Comparison of ENCODE assay signal across 24 cellular contexts in the genomic region with DNA sequence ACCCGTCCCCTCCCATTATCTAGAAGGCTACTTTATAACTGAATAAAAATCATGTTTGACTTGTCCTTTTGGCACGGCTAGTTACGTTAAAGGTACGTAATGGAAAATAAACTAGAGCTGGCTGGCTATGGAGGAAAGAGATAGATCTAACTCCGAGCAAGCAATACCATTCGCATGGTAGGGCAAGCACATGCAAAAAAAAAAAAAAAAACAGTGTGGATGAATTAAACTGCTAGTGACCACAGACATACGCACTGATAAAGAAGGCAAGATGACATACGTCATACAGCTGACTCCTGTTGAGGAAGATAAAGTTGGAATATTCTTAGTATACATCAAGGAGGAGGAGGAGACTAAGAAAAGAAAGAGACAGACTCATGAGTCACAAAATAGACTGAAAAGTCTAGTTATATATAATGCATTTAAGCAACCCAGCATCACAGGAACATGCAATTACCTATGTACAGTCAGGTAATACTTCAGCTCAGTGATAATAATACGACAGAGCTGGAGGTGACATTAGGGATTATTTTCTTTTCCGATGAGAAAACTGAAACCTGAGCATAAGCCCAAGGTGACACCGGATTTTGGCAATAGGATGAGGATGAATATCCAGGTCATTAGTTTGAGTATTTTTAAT. TPM values are rescaled to one million over a fixed set of nuclear protein-coding genes. Genes with fewer than 3 reads are reported as not detected.
DNase-seq lines count a peak whose midpoint lies in the region; ATAC-seq and TF ChIP-seq lines count a peak whose summit lies in the region.
"Had no signal": no experiment of that assay in that cellular context is flagged by ENCODE, and none has a peak within 500 bp of the region (broad histone marks: within the 10 kb centered on the region; RNA-seq: fewer than 3 reads in every experiment).

No MANE protein-coding gene starts in this region.

- no peak overlapping the region for H3K4me3 ChIP-seq in adrenal gland
- no peak overlapping the region for H3K4me3 ChIP-seq in fibroblast of lung (replicated peaks in 1 of 4; ENCODE audit: control extremely low read depth in 1 of 4, insufficient read depth in 1 of 4, low read depth in 3 of 4, low read length in 4 of 4)
- H3K4me3 ChIP-seq: heart right ventricle, testis, vagina had no signal

- no peak overlapping the region for H3K4me2 ChIP-seq in fibroblast of lung (ENCODE audit: extremely low read depth, insufficient read depth, low read length)
- H3K4me2 ChIP-seq: SK-N-SH had no signal

- no peak for ATAC-seq in GM21447 (IDR thresholded peaks at IDR 0.05; ENCODE audit: unreplicated experiment)
- ATAC-seq: activated T-helper 17 cell treated with anti-CD3 and anti-CD28 coated beads, Interleukin-2, amount 50 U/mL, for 72 hours; heart right ventricle; naive thymus-derived CD8-positive, alpha-beta T cell; right cardiac atrium; stimulated activated memory B cell treated with anti-CD40 and anti-IgM and Interleukin-4, amounts not matched to agents 10 μg/mL and 1 μg/mL and 100 μg/mL, for 72 hours had no signal

- no peaks in the 10 kb centered on the region for H4K20me1 ChIP-seq in fibroblast of lung (ENCODE audit: control insufficient read depth, extremely low read depth, insufficient read depth, low read length)

- H3K27me3 ChIP-seq in adrenal gland (no peaks in the 10 kb centered on the region), fibroblast of lung (ENCODE audit: control insufficient read depth, insufficient read depth, low read length) (no peaks in the 10 kb centered on the region)
- H3K27me3 ChIP-seq: heart right ventricle, testis, vagina had no signal

- peak in 56 of 76 experiments; percentile 1 to 95 (median 74) for DNase-seq in HUDEP-2 (lab: John Stamatoyannopoulos, UW; ENCODE audit: unreplicated experiment in 76 of 76)
- peak in 1 of 7 donors; percentile 17 for DNase-seq in adrenal gland
- DNase-seq in fibroblast of lung (ENCODE audit: low read depth in 2 of 2) = peak; percentile 27 to 69
- DNase-seq in putamen (ENCODE audit: low spot score) = peak; percentile 34
- DNase-seq in dermis blood vessel endothelial cell = no peak
- no peak for DNase-seq in retina
- no peak for DNase-seq in NCI-H2171 (lab: John Stamatoyannopoulos, UW)
- DNase-seq: foreskin fibroblast; H7; heart right ventricle; naive thymus-derived CD8-positive, alpha-beta T cell; NCI-H1105; NCI-H2029; NCI-H226; NCI-H748 treated with DMSO at 0.1 percent for 48 hours; right cardiac atrium; SK-N-SH; stimulated activated CD4-positive, alpha-beta T cell treated with anti-CD3 and anti-CD28 coated beads, Interleukin-4, amount 100 ng/mL, for 1 hour; T-helper 2 cell; testis had no signal

- peaks cover 25% of the 10 kb centered on the region for H3K79me2 ChIP-seq in fibroblast of lung (ENCODE audit: control insufficient read depth, insufficient read depth, low read length)

- H3K4me1 ChIP-seq in adrenal gland (replicated peaks in 1 of 2) (peaks cover 9 to 10% of the 10 kb centered on the region in 2 donors), fibroblast of lung (ENCODE audit: control insufficient read depth, extremely low read depth, insufficient read depth, low read length) (peaks cover 2% of the 10 kb centered on the region)
- H3K4me1 ChIP-seq: testis, vagina had no signal

- TF ChIP-seq POLR2A in adrenal gland (IDR thresholded peaks at IDR 0.05) = no peak

- H3K9ac ChIP-seq in fibroblast of lung (ENCODE audit: insufficient read depth, low read length) = no peak overlapping the region
- H3K9ac ChIP-seq: SK-N-SH had no signal

- 61 to 78% (median 67%) methylated on average over 11 of the region's 11 CpGs for WGBS in adrenal gland, 4 donors

- H3K9me3 ChIP-seq in adrenal gland (replicated peaks in 1 of 3) (peaks cover 0 to 3% (median 0%) of the 10 kb centered on the region in 3 donors), fibroblast of lung (ENCODE audit: control insufficient read depth, insufficient read depth, low read depth, low read length) (no peaks in the 10 kb centered on the region)
- H3K9me3 ChIP-seq: SK-N-SH, testis, vagina had no signal

- no peak overlapping the region for H2AFZ ChIP-seq in fibroblast of lung (ENCODE audit: low read length)

- intact Hi-C loops in adrenal gland (cut with DNase I) = no loop called here

- H3K27ac ChIP-seq in adrenal gland = peak overlapping the region in 3 of 5 donors; percentile 4 to 38 (median 37)
- no peak overlapping the region for H3K27ac ChIP-seq in fibroblast of lung (ENCODE audit: insufficient read depth, low read length)
- H3K27ac ChIP-seq: heart right ventricle, testis, vagina had no signal

- H3K36me3 ChIP-seq in adrenal gland (replicated peaks in 1 of 2) = peaks cover 0 to 9% of the 10 kb centered on the region in 2 donors
- H3K36me3 ChIP-seq in fibroblast of lung (ENCODE audit: control insufficient read depth, insufficient read depth, low read length) = peaks cover 20% of the 10 kb centered on the region

- TF ChIP-seq CTCF in adrenal gland (IDR thresholded peaks at IDR 0.05) = no peak
- no peak for TF ChIP-seq CTCF in fibroblast of lung (conservative IDR thresholded peaks at IDR 0.05 in 1 of 2, IDR thresholded peaks at IDR 0.05 in 1 of 2; ENCODE audit: low read depth in 1 of 2, low read length in 2 of 2)

RNA-seq across cellular contexts. Expression of a gene that starts 37.9 kb away (rescaled TPM):
- 100 to 1,000 TPM in 4 of 8 donors, 10 to 100 TPM in 4; 82.4 to 125 (median 96.3) TPM for total RNA-seq in adrenal gland
- polyA plus RNA-seq in adrenal gland = 100 to 1,000 TPM in 1 of 3 donors, 10 to 100 TPM in 2; 57.4 to 240 (median 72.2) TPM
- 202 and 207 TPM in 2 replicates for total RNA-seq in fibroblast of lung
- 133 and 140 TPM in 2 replicates for polyA plus RNA-seq in fibroblast of lung
- 107 and 121 TPM in 2 replicates for polyA plus RNA-seq in fibroblast of lung (2012)
- 58.5 and 88.0 TPM in 2 replicates for polyA minus RNA-seq in fibroblast of lung (ENCODE audit: low replicate concordance)
- 145 and 192 TPM in 2 replicates for total RNA-seq in dermis blood vessel endothelial cell

Comparison
In these comparisons a context has a peak if more than half of its experiments do, and no peak if none do; other contexts are left out.
1. DNase-seq: peak in HUDEP-2 (56 of 76), fibroblast of lung (2 of 2) and putamen (single experiment); none in dermis blood vessel endothelial cell (single experiment), retina (single experiment) and NCI-H2171 (single experiment).